In the genomic region with DNA sequence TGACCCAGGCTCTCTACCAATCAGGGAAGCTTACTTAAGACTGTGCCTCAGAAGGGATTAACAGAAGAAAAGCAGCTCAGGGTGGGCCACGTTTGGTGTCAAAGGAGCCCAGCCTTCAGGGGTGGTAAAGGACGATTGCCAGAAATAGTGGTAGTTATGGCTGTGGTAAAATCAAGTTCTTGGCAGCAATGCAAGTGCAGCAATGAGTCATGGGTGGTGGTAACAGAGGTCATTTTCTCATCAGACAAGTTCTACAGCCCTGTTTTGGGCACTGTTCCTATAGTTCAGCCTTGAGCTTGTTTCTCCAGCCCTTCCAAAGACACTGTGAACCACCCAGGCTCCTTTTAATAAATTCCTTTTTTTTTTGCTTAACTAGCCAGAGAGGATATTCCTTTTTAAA, we compare ENCODE assay signal across 14 cellular contexts.
DNase-seq lines count a peak whose midpoint lies in the region; ATAC-seq, FAIRE-seq and TF ChIP-seq lines count a peak whose summit lies in the region.
"Had no signal": no experiment of that assay in that cellular context is flagged by ENCODE, and none has a peak within 500 bp of the region (broad histone marks: within the 10 kb centered on the region; RNA-seq: fewer than 3 reads in every experiment).

No MANE protein-coding gene starts in this region.

- no peaks in the 10 kb centered on the region for H3K79me2 ChIP-seq in keratinocyte (ENCODE audit: control insufficient read depth, insufficient read depth, low read length)

- no peaks in the 10 kb centered on the region for H3K36me3 Mint-ChIP-seq in T-helper 17 cell (ENCODE audit: low read depth)

- TF ChIP-seq POLR2A in A549 (IDR thresholded peaks at IDR 0.05; ENCODE audit: low read length) = no peak

- H3K4me3 Mint-ChIP-seq in T-helper 17 cell = no peak overlapping the region

- CTCF ChIA-PET in A549 (lab: Yijun Ruan, JAX) = interaction anchor here (2.4 to 2.5 kb wide), 2 partner anchors 21 to 265 kb away, joined by 8 to 9 read pairs; no protein-coding TSS in a partner anchor

- H3K4me2 ChIP-seq in A549 (no peak overlapping the region; the same call in 2 of the 3 replicates), keratinocyte (ENCODE audit: control insufficient read depth, extremely low read depth, insufficient read depth, low read depth, low read length) (peak overlapping the region; percentile 29)

- dilution Hi-C loops in keratinocyte (cut with MboI; ENCODE audit: extremely low pct_ligation_motif_present, low sequenced_read_pairs) = no loop called here

- H3K27ac Mint-ChIP-seq in T-helper 17 cell = no peak overlapping the region

- no peaks in the 10 kb centered on the region for H3K9me3 ChIP-seq in A549
- H3K9me3 ChIP-seq in keratinocyte (ENCODE audit: control insufficient read depth, low read depth, low read length) = no peaks in the 10 kb centered on the region
- no peaks in the 10 kb centered on the region for H3K9me3 ChIP-seq in T-helper 17 cell (ENCODE audit: control insufficient read depth, low read length, poor library complexity, severe bottlenecking)
- H3K9me3 ChIP-seq: neutrophil had no signal

- H3K36me3 ChIP-seq in keratinocyte (ENCODE audit: control insufficient read depth in 2 of 2, extremely low read depth in 1 of 2, insufficient read depth in 2 of 2, low read length in 2 of 2) = no peaks in the 10 kb centered on the region
- H3K36me3 ChIP-seq: neutrophil had no signal

- H4K20me1 ChIP-seq in keratinocyte (ENCODE audit: control insufficient read depth, extremely low read depth, insufficient read depth, low read length) = no peaks in the 10 kb centered on the region

- TF ChIP-seq CTCF in A549 (IDR thresholded peaks at IDR 0.05) (no peak), keratinocyte (optimal IDR thresholded peaks at IDR 0.05 in 1 of 3, IDR thresholded peaks at IDR 0.05 in 1 of 3, conservative IDR thresholded peaks at IDR 0.05 in 1 of 3; ENCODE audit: extremely low read depth in 1 of 3, insufficient read depth in 2 of 3, low read length in 3 of 3) (no peak)

- POLR2A ChIA-PET in A549 (lab: Yijun Ruan, JAX) = no interaction called here

- no peak for TF ChIP-seq RAD21 in A549 (conservative IDR thresholded peaks at IDR 0.05 in 1 of 2, IDR thresholded peaks at IDR 0.05 in 1 of 2)

- TF ChIP-seq EP300 in A549 (IDR thresholded peaks at IDR 0.05) = no peak

- DNase-seq in A549 (ENCODE audit: low read depth in 1 of 2, low spot score in 1 of 2) (no peak), HT-29 (ENCODE audit: low spot score) (peak; percentile 77), astrocyte of the hippocampus (ENCODE audit: low read depth, low spot score) (peak; percentile 80), keratinocyte (ENCODE audit: low read depth, low spot score) (no peak), NCI-H1694 treated with DMSO at 0.1 percent for 48 hours (lab: John Stamatoyannopoulos, UW) (no peak), T-helper 17 cell (no peak), NCI-H748 (lab: John Stamatoyannopoulos, UW; ENCODE audit: unreplicated experiment) (no peak)
- DNase-seq: aorta; left cardiac atrium; NCI-H1436; stimulated activated naive CD8-positive, alpha-beta T cell treated with anti-CD3 and anti-CD28 coated beads, Interleukin-15, Interleukin-2, amounts not matched to agents 100 U/mL and 50 U/mL, for 24 hours had no signal

- no peaks in the 10 kb centered on the region for H3K9me1 ChIP-seq in keratinocyte (ENCODE audit: control insufficient read depth, extremely low read depth, insufficient read depth, low read length)

- H2AFZ ChIP-seq in keratinocyte (ENCODE audit: control insufficient read depth, low read length) = no peak overlapping the region

- ATAC-seq in A549 = no peak
- ATAC-seq in T-helper 17 cell = no peak
- ATAC-seq in GM19463 (IDR thresholded peaks at IDR 0.05; ENCODE audit: unreplicated experiment) = no peak
- ATAC-seq: left cardiac atrium; stimulated activated naive CD8-positive, alpha-beta T cell treated with anti-CD3 and anti-CD28 coated beads, Interleukin-15, Interleukin-2, amounts not matched to agents 100 U/mL and 50 U/mL, for 24 hours had no signal

- H3K27me3 Mint-ChIP-seq in T-helper 17 cell = no peaks in the 10 kb centered on the region

- H3K9ac ChIP-seq in keratinocyte (ENCODE audit: control insufficient read depth, extremely low read depth, insufficient read depth, low read length) = no peak overlapping the region

- FAIRE-seq in A549 (lab: Jason Lieb, UNC) (peak; percentile 97), keratinocyte (lab: Jason Lieb, UNC) (peak; percentile 66)
- FAIRE-seq: frontal cortex had no signal

- peaks cover 3% of the 10 kb centered on the region for H3K27me3 ChIP-seq in keratinocyte (ENCODE audit: control insufficient read depth, extremely low read depth, insufficient read depth, low read length)
- H3K27me3 ChIP-seq: neutrophil had no signal

- H3K4me1 ChIP-seq in A549 (no peaks in the 10 kb centered on the region), keratinocyte (ENCODE audit: control insufficient read depth, extremely low read depth, insufficient read depth, low read length) (peaks cover 3% of the 10 kb centered on the region)

- H3K27ac ChIP-seq in A549 (no peak overlapping the region), keratinocyte (ENCODE audit: control insufficient read depth, insufficient read depth, low read length) (no peak overlapping the region)
- H3K27ac ChIP-seq: neutrophil had no signal

- no peaks in the 10 kb centered on the region for H3K4me1 Mint-ChIP-seq in T-helper 17 cell

- H3K4me3 ChIP-seq in A549 = no peak overlapping the region
- H3K4me3 ChIP-seq in keratinocyte (ENCODE audit: control insufficient read depth in 2 of 3, extremely low read depth in 1 of 3, insufficient read depth in 2 of 3, low read depth in 1 of 3, low read length in 3 of 3) = no peak overlapping the region

- WGBS in A549 (ENCODE audit: missing lambda C conversion rate) = 4% methylated on average over 2 of the region's 2 CpGs

TF ChIP-seq in A549, 52 proteins besides CTCF, POLR2A, EP300 and RAD21:
- no peak for TF ChIP-seq SREBF2 (IDR thresholded peaks at IDR 0.05)
- TF ChIP-seq FOSL2 (IDR thresholded peaks at IDR 0.05) = peak; percentile 21; the same call in 1 of the 2 replicates
- no peak for TF ChIP-seq FOSL2 (CRISPR knock-in tag; IDR thresholded peaks at IDR 0.05)

Comparison
In these comparisons a context has a peak if more than half of its experiments do, and no peak if none do; other contexts are left out.
1. DNase-seq: peak in HT-29 (single experiment) and astrocyte of the hippocampus (single experiment); none in A549 (0 of 2), keratinocyte (single experiment), NCI-H1694 treated with DMSO at 0.1 percent for 48 hours (single experiment), T-helper 17 cell (0 of 3) and NCI-H748 (single experiment).